Comparison of ENCODE assay signal across 11 cellular contexts in the genomic region with DNA sequence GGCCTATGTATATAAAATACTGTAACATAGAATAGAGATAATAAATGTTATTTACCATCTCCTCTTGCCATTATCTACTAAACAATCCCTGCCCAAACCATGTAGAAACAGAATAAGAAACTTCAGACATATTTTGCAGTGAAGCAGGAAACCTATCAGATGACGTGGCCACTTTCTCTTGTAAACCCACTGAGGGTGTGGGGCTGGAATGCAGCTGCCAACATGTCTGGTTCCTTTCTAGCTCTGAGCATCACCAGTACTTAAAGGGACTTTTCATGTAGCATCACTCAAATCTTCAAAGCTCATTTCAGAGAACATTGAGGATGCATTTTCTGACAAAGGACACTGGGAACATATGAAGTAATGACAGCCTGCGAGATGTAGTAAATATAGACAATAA.
DNase-seq lines count a peak whose midpoint lies in the region; ATAC-seq and TF ChIP-seq lines count a peak whose summit lies in the region.
"Had no signal": no experiment of that assay in that cellular context is flagged by ENCODE, and none has a peak within 500 bp of the region (broad histone marks: within the 10 kb centered on the region; RNA-seq: fewer than 3 reads in every experiment).

No MANE protein-coding gene starts in this region.

- peak; percentile 52 for ATAC-seq in HG03066 (IDR thresholded peaks at IDR 0.05; ENCODE audit: low read depth, unreplicated experiment)
- peak; percentile 48 for ATAC-seq in stimulated activated memory B cell treated with anti-CD40 and anti-IgM and Interleukin-4, amounts not matched to agents 10 μg/mL and 1 μg/mL and 100 μg/mL, for 72 hours
- ATAC-seq: right cardiac atrium; stimulated activated naive CD8-positive, alpha-beta T cell treated with anti-CD3 and anti-CD28 coated beads, Interleukin-15, Interleukin-2, amounts not matched to agents 100 U/mL and 50 U/mL, for 24 hours had no signal

- H3K36me3 Mint-ChIP-seq in MCF 10A (ENCODE audit: insufficient read depth, unreplicated experiment), result no peaks in the 10 kb centered on the region
- peaks cover 5% of the 10 kb centered on the region for H3K36me3 Mint-ChIP-seq in stimulated activated memory B cell treated with anti-CD40 and anti-IgM and Interleukin-4, amounts not matched to agents 10 μg/mL and 1 μg/mL and 100 μg/mL, for 72 hours

- H3K27ac Mint-ChIP-seq in MCF 10A (ENCODE audit: low read depth, unreplicated experiment), result peak overlapping the region; percentile 12
- H3K27ac Mint-ChIP-seq in stimulated activated memory B cell treated with anti-CD40 and anti-IgM and Interleukin-4, amounts not matched to agents 10 μg/mL and 1 μg/mL and 100 μg/mL, for 72 hours, result no peak overlapping the region

- H3K4me3 ChIP-seq in breast epithelium, result no peak overlapping the region
- H3K4me3 ChIP-seq in BE2C (ENCODE audit: low read depth, low read length), result no peak overlapping the region
- no peak overlapping the region for H3K4me3 ChIP-seq in lower leg skin (ENCODE audit: low read depth, poor library complexity, severe bottlenecking)

- H3K4me3 Mint-ChIP-seq in MCF 10A (ENCODE audit: unreplicated experiment), result no peak overlapping the region
- no peak overlapping the region for H3K4me3 Mint-ChIP-seq in stimulated activated memory B cell treated with anti-CD40 and anti-IgM and Interleukin-4, amounts not matched to agents 10 μg/mL and 1 μg/mL and 100 μg/mL, for 72 hours

- WGBS in lower leg skin, 2 donors, result 61 to 74% methylated on average over 2 of the region's 2 CpGs

- H3K36me3 ChIP-seq in breast epithelium, result no peaks in the 10 kb centered on the region
- H3K36me3 ChIP-seq in BE2C, result no peaks in the 10 kb centered on the region

- peaks cover 14% of the 10 kb centered on the region for H3K4me1 Mint-ChIP-seq in MCF 10A (ENCODE audit: insufficient read depth, unreplicated experiment)
- peaks cover 12% of the 10 kb centered on the region for H3K4me1 Mint-ChIP-seq in stimulated activated memory B cell treated with anti-CD40 and anti-IgM and Interleukin-4, amounts not matched to agents 10 μg/mL and 1 μg/mL and 100 μg/mL, for 72 hours

- no peaks in the 10 kb centered on the region for H3K27me3 Mint-ChIP-seq in MCF 10A (ENCODE audit: insufficient read depth, unreplicated experiment)
- H3K27me3 Mint-ChIP-seq in stimulated activated memory B cell treated with anti-CD40 and anti-IgM and Interleukin-4, amounts not matched to agents 10 μg/mL and 1 μg/mL and 100 μg/mL, for 72 hours, result no peaks in the 10 kb centered on the region

- TF ChIP-seq POLR2A in breast epithelium (IDR thresholded peaks at IDR 0.05) (no peak), lower leg skin (IDR thresholded peaks at IDR 0.05) (no peak)

- H3K9me3 ChIP-seq in breast epithelium (no peaks in the 10 kb centered on the region), BE2C (no peaks in the 10 kb centered on the region)

- H3K27me3 ChIP-seq in breast epithelium (no peaks in the 10 kb centered on the region), BE2C (no peaks in the 10 kb centered on the region)

- CTCF ChIA-PET in MCF 10A (lab: Yijun Ruan, JAX) (interaction anchor here (0.7 kb wide), 2 partner anchors 24 to 934 kb away, joined by 3 to 4 read pairs; no protein-coding TSS in a partner anchor), HEK293T (lab: Yijun Ruan, JAX) (no interaction called here)

- intact Hi-C loops in MCF 10A (cut with micrococcal nuclease) (no loop called here), breast epithelium (cut with DNase I; ENCODE audit: low total_unique reads) (no loop called here), lower leg skin (cut with DNase I; ENCODE audit: low total_unique reads) (no loop called here)

- no TSS peak for BruUV-seq in MCF 10A (replicated peaks; lab: Mats Ljungman, UMichigan)

- no peak for DNase-seq in MCF 10A (ENCODE audit: unreplicated experiment)
- no peak for DNase-seq in breast epithelium (ENCODE audit: low spot score in 2 of 2)
- peak; percentile 56 for DNase-seq in amniotic epithelial cell (ENCODE audit: low read depth)
- DNase-seq in BE2C, result no peak
- DNase-seq in HEK293T (ENCODE audit: extremely low spot score), result no peak
- DNase-seq in lower leg skin (ENCODE audit: low spot score in 2 of 2), result no peak
- DNase-seq: NCI-H1417 treated with DMSO at 0.1 percent for 48 hours; right cardiac atrium; stimulated activated naive CD8-positive, alpha-beta T cell treated with anti-CD3 and anti-CD28 coated beads, Interleukin-15, Interleukin-2, amounts not matched to agents 100 U/mL and 50 U/mL, for 24 hours had no signal

- no peak overlapping the region for H3K27ac ChIP-seq in breast epithelium

- H3K4me1 ChIP-seq in breast epithelium, result no peaks in the 10 kb centered on the region
- H3K4me1 ChIP-seq in BE2C, result no peaks in the 10 kb centered on the region

- POLR2A ChIA-PET in MCF 10A (lab: Yijun Ruan, JAX), result interaction anchor here (0.8 kb wide), 1 partner anchor 16 kb away, joined by 3 read pairs; no protein-coding TSS in a partner anchor
- POLR2A ChIA-PET in HEK293T (lab: Yijun Ruan, JAX), result no interaction called here

- TF ChIP-seq CTCF in MCF 10A (IDR thresholded peaks at IDR 0.05; ENCODE audit: unreplicated experiment) (no peak), breast epithelium (IDR thresholded peaks at IDR 0.05) (no peak), BE2C (IDR thresholded peaks at IDR 0.05; ENCODE audit: low read depth, low read length) (no peak), lower leg skin (IDR thresholded peaks at IDR 0.05) (no peak)

- peaks cover 8% of the 10 kb centered on the region for H3K9me3 Mint-ChIP-seq in MCF 10A (ENCODE audit: unreplicated experiment)
- peaks cover 8% of the 10 kb centered on the region for H3K9me3 Mint-ChIP-seq in stimulated activated memory B cell treated with anti-CD40 and anti-IgM and Interleukin-4, amounts not matched to agents 10 μg/mL and 1 μg/mL and 100 μg/mL, for 72 hours

TF ChIP-seq in HEK293T, 16 proteins besides CTCF, POLR2A, EP300 and RAD21:
- TF ChIP-seq, protein P1, sequence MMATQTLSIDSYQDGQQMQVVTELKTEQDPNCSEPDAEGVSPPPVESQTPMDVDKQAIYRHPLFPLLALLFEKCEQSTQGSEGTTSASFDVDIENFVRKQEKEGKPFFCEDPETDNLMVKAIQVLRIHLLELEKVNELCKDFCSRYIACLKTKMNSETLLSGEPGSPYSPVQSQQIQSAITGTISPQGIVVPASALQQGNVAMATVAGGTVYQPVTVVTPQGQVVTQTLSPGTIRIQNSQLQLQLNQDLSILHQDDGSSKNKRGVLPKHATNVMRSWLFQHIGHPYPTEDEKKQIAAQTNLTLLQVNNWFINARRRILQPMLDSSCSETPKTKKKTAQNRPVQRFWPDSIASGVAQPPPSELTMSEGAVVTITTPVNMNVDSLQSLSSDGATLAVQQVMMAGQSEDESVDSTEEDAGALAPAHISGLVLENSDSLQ (IDR thresholded peaks at IDR 0.05), result no peak
- TF ChIP-seq SP1 (IDR thresholded peaks at IDR 0.05) (no peak), FOXA1 (IDR thresholded peaks at IDR 0.05) (no peak), NFRKB (IDR thresholded peaks at IDR 0.05) (no peak), FOXK2 (IDR thresholded peaks at IDR 0.05) (no peak), SUZ12 (IDR thresholded peaks at IDR 0.05) (no peak), TARDBP (IDR thresholded peaks at IDR 0.05) (no peak), ZNF384 (IDR thresholded peaks at IDR 0.05) (no peak), CTBP1 (IDR thresholded peaks at IDR 0.05; ENCODE audit: borderline replicate concordance) (no peak), LEF1 (IDR thresholded peaks at IDR 0.05; ENCODE audit: borderline replicate concordance) (no peak), ELF4 (IDR thresholded peaks at IDR 0.05) (no peak), FOXM1 (IDR thresholded peaks at IDR 0.05; ENCODE audit: borderline replicate concordance) (no peak), HDGF (IDR thresholded peaks at IDR 0.05; ENCODE audit: borderline replicate concordance) (no peak), L3MBTL2 (conservative IDR thresholded peaks at IDR 0.05) (no peak), ARNT (IDR thresholded peaks at IDR 0.05) (no peak), BHLHE40 (IDR thresholded peaks at IDR 0.05; ENCODE audit: borderline replicate concordance) (no peak)
